8 cellular contexts compared by ENCODE assay signal in the genomic region with DNA sequence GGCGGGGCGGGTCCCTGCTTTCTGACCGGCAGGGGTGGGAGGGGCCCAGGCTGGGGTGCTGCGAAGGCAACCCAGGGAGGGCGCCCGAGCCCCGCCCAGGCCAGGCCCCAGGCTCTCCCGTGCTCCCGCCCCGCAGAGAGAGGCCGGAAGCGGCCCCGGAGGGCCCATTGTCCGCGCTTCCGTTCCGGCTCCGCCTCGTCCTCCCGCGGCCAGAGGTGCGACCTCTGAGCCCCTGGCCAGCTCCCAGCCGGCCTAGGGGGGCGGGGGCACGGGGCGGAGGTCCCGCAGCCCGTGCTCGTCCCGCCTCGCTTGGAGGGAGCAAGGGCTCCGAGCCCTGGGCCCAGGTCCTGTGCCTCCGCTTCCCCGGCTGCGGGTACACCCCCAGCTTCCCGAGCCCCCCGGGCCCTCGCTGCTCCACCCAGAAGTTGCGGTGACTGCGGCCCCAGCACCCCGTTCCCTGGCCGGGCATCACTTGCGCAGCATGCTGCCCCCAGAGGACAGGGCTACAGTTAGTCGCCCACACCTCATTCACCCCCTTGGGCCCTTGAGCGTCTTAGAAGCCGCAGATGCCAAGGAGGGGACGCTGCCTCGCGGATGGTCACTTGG. TPM values are rescaled to one million over a fixed set of nuclear protein-coding genes. Genes with fewer than 3 reads are reported as not detected.
DNase-seq lines count a peak whose midpoint lies in the region; ATAC-seq and FAIRE-seq lines count a peak whose summit lies in the region.

No MANE protein-coding gene starts in this region.

- peak; percentile 97 for ATAC-seq in GM21423 (IDR thresholded peaks at IDR 0.05; ENCODE audit: unreplicated experiment)

- H3K27ac ChIP-seq in angular gyrus (ENCODE audit: low read depth, low read length) = peak overlapping the region; percentile 93

- in situ Hi-C loops in G401 (cut with HindIII; ENCODE audit: low sequenced_read_pairs) = no loop called here

- DNase-seq in G401 (ENCODE audit: low spot score) (peak; percentile 40), HTR-8/SVneo (ENCODE audit: insufficient read length, low spot score) (peak; percentile 91), SKM-1 treated with dmso at 0.1 percent for 144 hours (lab: John Stamatoyannopoulos, UW; ENCODE audit: unreplicated experiment) (peak; percentile 83), hepatic stellate cell (ENCODE audit: low spot score) (peak; percentile 94), retina (peak; percentile 81), NCI-H526 (lab: John Stamatoyannopoulos, UW) (no peak)

- FAIRE-seq in HTR-8/SVneo (lab: Jason Lieb, UNC) = no peak

RNA-seq across cellular contexts. Expression of a gene that starts 20.4 kb away (rescaled TPM):
- total RNA-seq in G401 (2014; rRNA removed; shearing (Covaris generic)) = 21.2 and 54.7 TPM in 2 replicates

Comparison
In these comparisons a context has a peak if more than half of its experiments do, and no peak if none do; other contexts are left out.
1. DNase-seq: peak in G401 (single experiment), HTR-8/SVneo (single experiment), SKM-1 treated with dmso at 0.1 percent for 144 hours (single experiment), hepatic stellate cell (single experiment) and retina (single experiment); none in NCI-H526 (0 of 2).